Comparison of ENCODE assay signal across 27 cellular contexts in the genomic region with DNA sequence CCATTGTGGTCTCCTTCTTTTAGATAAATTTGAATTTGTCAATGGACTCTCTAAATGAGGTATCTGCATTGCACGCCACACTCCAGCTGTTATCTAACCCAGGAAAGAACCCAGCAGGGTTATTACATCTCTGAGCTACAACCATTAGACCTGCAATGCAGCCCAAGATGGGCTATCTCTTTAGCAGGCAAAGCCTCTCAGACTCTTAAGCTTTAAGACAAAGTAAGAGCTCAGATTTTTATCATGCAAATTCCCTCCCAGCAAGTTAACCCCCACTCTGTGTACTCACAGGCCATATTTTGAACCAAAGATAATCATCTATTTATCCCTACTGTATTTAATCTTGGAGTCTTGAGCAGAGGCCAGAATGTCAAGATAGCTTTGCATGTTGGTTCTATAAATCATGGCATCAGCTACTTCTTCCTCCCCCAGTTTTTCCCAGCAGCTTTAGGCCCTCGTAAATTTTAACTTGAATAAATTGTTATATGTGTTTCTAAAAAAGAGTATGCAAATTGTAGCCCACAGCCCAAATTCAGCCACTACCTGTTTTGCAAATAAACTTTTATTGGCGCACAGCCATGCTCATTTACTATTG.
"Had no signal": no experiment of that assay in that cellular context is flagged by ENCODE, and none has a peak within 500 bp of the region (broad histone marks: within the 10 kb centered on the region; RNA-seq: fewer than 3 reads in every experiment).

No MANE protein-coding gene starts in this region.

- ATAC-seq: activated naive CD8-positive, alpha-beta T cell treated with anti-CD3 and anti-CD28 coated beads, Interleukin-2, amount 50 U/mL, for 24 hours; activated T-helper 17 cell treated with anti-CD3 and anti-CD28 coated beads, Interleukin-2, amount 50 U/mL, for 72 hours; left ventricle myocardium superior; sciatic nerve; stimulated activated naive CD8-positive, alpha-beta T cell treated with anti-CD3 and anti-CD28 coated beads, Interleukin-15, Interleukin-2, amounts not matched to agents 100 U/mL and 50 U/mL, for 24 hours had no signal

- H3K9me3 ChIP-seq: ovary, testis, transverse colon had no signal

- H3K27ac ChIP-seq: ovary, skin epidermis, testis, transverse colon, VCaP had no signal

- H3K4me3 ChIP-seq: ovary, skin epidermis, testis, transverse colon had no signal

- H3K4me3 Mint-ChIP-seq: activated CD4-positive, alpha-beta memory T cell treated with anti-CD3 and anti-CD28 coated beads for 36 hours; activated CD4-positive, alpha-beta T cell treated with anti-CD3 and anti-CD28 coated beads, Interleukin-2, amount 10 ng/mL, durations not matched to agents 24 days and 14 days; activated naive CD8-positive, alpha-beta T cell treated with anti-CD3 and anti-CD28 coated beads, Interleukin-2, amount 50 U/mL, for 24 hours; activated T-cell treated with anti-CD3 and anti-CD28 coated beads, Interleukin-2, amount 50 U/mL, for 24 hours; activated T-helper 17 cell treated with anti-CD3 and anti-CD28 coated beads, Interleukin-2, amount 50 U/mL, for 72 hours; central memory CD8-positive, alpha-beta T cell; naive B cell; T-helper 2 cell treated with Interferon-gamma antibody and Interleukin-4, amounts not matched to agents 5 μg/mL and 100 μg/mL, for 36 hours had no signal

- H3K27ac Mint-ChIP-seq: activated CD4-positive, alpha-beta memory T cell treated with anti-CD3 and anti-CD28 coated beads for 36 hours; activated CD4-positive, alpha-beta T cell treated with anti-CD3 and anti-CD28 coated beads, Interleukin-2, amount 10 ng/mL, durations not matched to agents 24 days and 14 days; activated naive CD8-positive, alpha-beta T cell treated with anti-CD3 and anti-CD28 coated beads, Interleukin-2, amount 50 U/mL, for 24 hours; activated T-cell treated with anti-CD3 and anti-CD28 coated beads, Interleukin-2, amount 50 U/mL, for 24 hours; activated T-helper 17 cell treated with anti-CD3 and anti-CD28 coated beads, Interleukin-2, amount 50 U/mL, for 72 hours; naive B cell; progenitor cell of endocrine pancreas; T-helper 2 cell treated with Interferon-gamma antibody and Interleukin-4, amounts not matched to agents 5 μg/mL and 100 μg/mL, for 36 hours had no signal

- H3K4me1 Mint-ChIP-seq: activated CD4-positive, alpha-beta T cell treated with anti-CD3 and anti-CD28 coated beads, Interleukin-2, amount 10 ng/mL, durations not matched to agents 24 days and 14 days; activated naive CD8-positive, alpha-beta T cell treated with anti-CD3 and anti-CD28 coated beads, Interleukin-2, amount 50 U/mL, for 24 hours; activated T-helper 17 cell treated with anti-CD3 and anti-CD28 coated beads, Interleukin-2, amount 50 U/mL, for 72 hours; central memory CD8-positive, alpha-beta T cell; naive B cell had no signal

- H3K36me3 ChIP-seq: ovary, transverse colon had no signal

- DNase-seq: activated CD4-positive, alpha-beta memory T cell treated with anti-CD3 and anti-CD28 coated beads for 36 hours; activated CD4-positive, alpha-beta T cell treated with anti-CD3 and anti-CD28 coated beads, Interleukin-2, amount 10 ng/mL, durations not matched to agents 24 days and 14 days; activated CD4-positive, CD25-positive, alpha-beta regulatory T cell treated with anti-CD3 and anti-CD28 coated beads, Interleukin-2, amount 50 U/mL, for 72 hours; activated CD8-positive, alpha-beta memory T cell treated with anti-CD3 and anti-CD28 coated beads, Interleukin-2, amount 50 U/mL, for 48 hours; activated gamma-delta T cell treated with Interleukin-2 at 50 U/mL for 16 hours; activated naive CD4-positive, alpha-beta T cell treated with anti-CD3 and anti-CD28 coated beads, Interleukin-2, amount 50 U/mL, for 16 hours; activated naive CD8-positive, alpha-beta T cell treated with anti-CD3 and anti-CD28 coated beads, Interleukin-2, amount 50 U/mL, for 24 hours; activated T-cell treated with anti-CD3 and anti-CD28 coated beads, Interleukin-2, amount 50 U/mL, for 24 hours; dermis blood vessel endothelial cell; effector CD8-positive, alpha-beta T cell; glutamatergic neuron; islet precursor cell; left ventricle myocardium superior; naive B cell; ovary; stimulated activated CD4-positive, alpha-beta T cell treated with anti-CD3 and anti-CD28 coated beads, Interleukin-12 subunit alpha, Interleukin-12 subunit beta, amount 100 ng/mL, for 4 hours; stimulated activated CD4-positive, alpha-beta T cell treated with anti-CD3 and anti-CD28 coated beads, Interleukin-4, amount 100 ng/mL, for 1 hour; stimulated activated naive CD8-positive, alpha-beta T cell treated with anti-CD3 and anti-CD28 coated beads, Interleukin-15, Interleukin-2, amounts not matched to agents 100 U/mL and 50 U/mL, for 24 hours; testis; transverse colon had no signal

- H3K4me1 ChIP-seq: testis, transverse colon had no signal

- H3K27me3 ChIP-seq: ovary, testis, transverse colon had no signal

- H3K36me3 Mint-ChIP-seq: activated CD4-positive, alpha-beta memory T cell treated with anti-CD3 and anti-CD28 coated beads for 36 hours; naive B cell had no signal

- H3K9me3 Mint-ChIP-seq: activated CD4-positive, alpha-beta memory T cell treated with anti-CD3 and anti-CD28 coated beads for 36 hours; activated CD4-positive, alpha-beta T cell treated with anti-CD3 and anti-CD28 coated beads, Interleukin-2, amount 10 ng/mL, durations not matched to agents 24 days and 14 days; activated naive CD8-positive, alpha-beta T cell treated with anti-CD3 and anti-CD28 coated beads, Interleukin-2, amount 50 U/mL, for 24 hours; activated T-cell treated with anti-CD3 and anti-CD28 coated beads, Interleukin-2, amount 50 U/mL, for 24 hours; activated T-helper 17 cell treated with anti-CD3 and anti-CD28 coated beads, Interleukin-2, amount 50 U/mL, for 72 hours; central memory CD8-positive, alpha-beta T cell; T-helper 2 cell treated with Interferon-gamma antibody and Interleukin-4, amounts not matched to agents 5 μg/mL and 100 μg/mL, for 36 hours had no signal
